ENCODE assay signal across 26 cellular contexts in genomic region chr10:92897916-92898315, GRCh38.
"Had no signal": no experiment of that assay in that cellular context is flagged by ENCODE, and none has a peak within 500 bp of the region (broad histone marks: within the 10 kb centered on the region; RNA-seq: fewer than 3 reads in every experiment).

No MANE protein-coding gene starts in this region.

- H3K9me3 ChIP-seq: adrenal gland, heart right ventricle, mucosa of descending colon, right atrium auricular region, thyroid gland had no signal

- H3K27me3 ChIP-seq: adrenal gland, heart right ventricle, right atrium auricular region, thyroid gland had no signal

- ATAC-seq: activated T-cell treated with anti-CD3 and anti-CD28 coated beads, Interleukin-2, amount 50 U/mL, for 72 hours; heart right ventricle; left ventricle myocardium superior; mucosa of descending colon had no signal

- H3K27me3 Mint-ChIP-seq: activated naive CD4-positive, alpha-beta T cell treated with anti-CD3 and anti-CD28 coated beads, Interleukin-2, amount 50 U/mL, for 24 hours; memory B cell; naive B cell; progenitor cell of endocrine pancreas had no signal

- H3K36me3 ChIP-seq: adrenal gland, right atrium auricular region, thyroid gland had no signal

- H3K27ac Mint-ChIP-seq: activated naive CD4-positive, alpha-beta T cell treated with anti-CD3 and anti-CD28 coated beads, Interleukin-2, amount 50 U/mL, for 24 hours; activated T-cell treated with anti-CD3 and anti-CD28 coated beads, Interleukin-2, amount 50 U/mL, for 72 hours; memory B cell; naive B cell; progenitor cell of endocrine pancreas had no signal

- DNase-seq: activated CD4-positive, alpha-beta T cell treated with anti-CD3 and anti-CD28 coated beads, Interleukin-2, amount 50 U/mL, for 1 hour; activated CD4-positive, CD25-positive, alpha-beta regulatory T cell treated with anti-CD3 and anti-CD28 coated beads, Interleukin-2, amount 50 U/mL, for 72 hours; activated CD8-positive, alpha-beta memory T cell treated with anti-CD3 and anti-CD28 coated beads for 24 hours; activated gamma-delta T cell; activated T-cell treated with anti-CD3 and anti-CD28 coated beads, Interleukin-2, amount 50 U/mL, for 72 hours; adrenal gland; cerebellar nuclear complex; cortex of kidney; heart right ventricle; kidney glomerular epithelial cell; left ventricle myocardium superior; mucosa of descending colon; naive B cell; stimulated activated CD4-positive, alpha-beta T cell treated with anti-CD3 and anti-CD28 coated beads, Interleukin-12 subunit alpha, Interleukin-12 subunit beta, amount 100 ng/mL, for 4 hours; stimulated activated CD4-positive, alpha-beta T cell treated with anti-CD3 and anti-CD28 coated beads, Interleukin-1b, Interleukin-23, amount 100 ng/mL, for 48 hours; stimulated activated CD8-positive, alpha-beta memory T cell treated with anti-CD3 and anti-CD28 coated beads, Interleukin-4, amount 100 ng/mL, for 48 hours; stimulated activated naive CD4-positive, alpha-beta T cell; T1000; thyroid gland had no signal

- H3K4me3 Mint-ChIP-seq: activated naive CD4-positive, alpha-beta T cell treated with anti-CD3 and anti-CD28 coated beads, Interleukin-2, amount 50 U/mL, for 24 hours; activated T-cell treated with anti-CD3 and anti-CD28 coated beads, Interleukin-2, amount 50 U/mL, for 72 hours; memory B cell; naive B cell; neural crest cell had no signal

- FAIRE-seq: bronchial epithelial cell, endometrium had no signal

- H3K27ac ChIP-seq: adrenal gland, heart right ventricle, right atrium auricular region, thyroid gland had no signal

- H3K9me3 Mint-ChIP-seq: activated naive CD4-positive, alpha-beta T cell treated with anti-CD3 and anti-CD28 coated beads, Interleukin-2, amount 50 U/mL, for 24 hours; activated T-cell treated with anti-CD3 and anti-CD28 coated beads, Interleukin-2, amount 50 U/mL, for 72 hours; memory B cell; naive B cell; neural crest cell had no signal

- H3K4me1 ChIP-seq: adrenal gland, right atrium auricular region had no signal

- H3K4me3 ChIP-seq: adrenal gland, heart right ventricle, mucosa of descending colon, right atrium auricular region, thyroid gland had no signal
